In genomic region chr11:45106006-45106405, GRCh38 we compare ENCODE assay signal across 12 cellular contexts. TPM values are rescaled to one million over a fixed set of nuclear protein-coding genes. Genes with fewer than 3 reads are reported as not detected.
DNase-seq lines count a peak whose midpoint lies in the region; ATAC-seq and TF ChIP-seq lines count a peak whose summit lies in the region.
"Had no signal": no experiment of that assay in that cellular context is flagged by ENCODE, and none has a peak within 500 bp of the region (broad histone marks: within the 10 kb centered on the region; RNA-seq: fewer than 3 reads in every experiment).

No MANE protein-coding gene starts in this region.

- H3K4me1 Mint-ChIP-seq in activated T-cell treated with anti-CD3 and anti-CD28 coated beads, Interleukin-2, amount 50 U/mL, for 4 hours (ENCODE audit: low read depth): peaks cover 18% of the 10 kb centered on the region
- peaks cover 19% of the 10 kb centered on the region for H3K4me1 Mint-ChIP-seq in glutamatergic neuron (ENCODE audit: low read depth, unreplicated experiment)

- TF ChIP-seq CTCF in glutamatergic neuron (IDR thresholded peaks at IDR 0.05; ENCODE audit: partially characterized antibody, unreplicated experiment) (no peak), sigmoid colon (IDR thresholded peaks at IDR 0.05) (no peak)

- no peak for TF ChIP-seq EP300 in sigmoid colon (IDR thresholded peaks at IDR 0.05)

- ATAC-seq in activated T-cell treated with anti-CD3 and anti-CD28 coated beads, Interleukin-2, amount 50 U/mL, for 4 hours: no peak

- peaks cover 0 to 33% (median 4%) of the 10 kb centered on the region in 3 donors for H3K27me3 ChIP-seq in sigmoid colon

- no peak overlapping the region for H3K4me3 Mint-ChIP-seq in activated T-cell treated with anti-CD3 and anti-CD28 coated beads, Interleukin-2, amount 50 U/mL, for 4 hours
- H3K4me3 Mint-ChIP-seq in glutamatergic neuron (ENCODE audit: unreplicated experiment): no peak overlapping the region
- H3K4me3 Mint-ChIP-seq: CD8-positive, alpha-beta T cell had no signal

- DNase-seq in activated T-cell treated with anti-CD3 and anti-CD28 coated beads, Interleukin-2, amount 50 U/mL, for 48 hours: peak; percentile 5 to 15
- DNase-seq in activated T-cell treated with anti-CD3 and anti-CD28 coated beads, Interleukin-2, amount 50 U/mL, for 4 hours: no peak
- DNase-seq in D341Med (ENCODE audit: low spot score) (peak; percentile 5), glutamatergic neuron (no peak), ureter (ENCODE audit: low spot score) (peak; percentile 29), sigmoid colon (no peak), T1000 (lab: John Stamatoyannopoulos, UW) (no peak)

- no peak overlapping the region for H3K27ac ChIP-seq in sigmoid colon
- H3K27ac ChIP-seq: HL-60, PC-9, SJCRH30 had no signal

- H3K4me3 ChIP-seq in sigmoid colon: no peak overlapping the region
- H3K4me3 ChIP-seq: HAP-1, PC-9, SJCRH30 had no signal

- intact Hi-C loops in sigmoid colon (cut with DNase I): no loop called here

- H3K36me3 ChIP-seq in sigmoid colon: no peaks in the 10 kb centered on the region
- H3K36me3 ChIP-seq: HAP-1, SJCRH30 had no signal

- H3K9me3 Mint-ChIP-seq in activated T-cell treated with anti-CD3 and anti-CD28 coated beads, Interleukin-2, amount 50 U/mL, for 4 hours: no peaks in the 10 kb centered on the region
- peaks cover 3% of the 10 kb centered on the region for H3K9me3 Mint-ChIP-seq in glutamatergic neuron (ENCODE audit: unreplicated experiment)
- H3K9me3 Mint-ChIP-seq: CD8-positive, alpha-beta T cell had no signal

- peaks cover 0 to 8% (median 2%) of the 10 kb centered on the region in 4 donors for H3K4me1 ChIP-seq in sigmoid colon
- H3K4me1 ChIP-seq: HAP-1, SJCRH30 had no signal

- TF ChIP-seq POLR2A in sigmoid colon (IDR thresholded peaks at IDR 0.05): no peak

- H3K27me3 Mint-ChIP-seq in activated T-cell treated with anti-CD3 and anti-CD28 coated beads, Interleukin-2, amount 50 U/mL, for 4 hours (ENCODE audit: low read depth): peaks cover 14% of the 10 kb centered on the region
- peaks cover 13% of the 10 kb centered on the region for H3K27me3 Mint-ChIP-seq in glutamatergic neuron (ENCODE audit: unreplicated experiment)

- WGBS in sigmoid colon, 2 donors: 68 to 70% methylated on average over 8 of the region's 8 CpGs

- H3K9me3 ChIP-seq in sigmoid colon: no peaks in the 10 kb centered on the region
- H3K9me3 ChIP-seq: HAP-1, SJCRH30 had no signal

- H3K36me3 Mint-ChIP-seq in activated T-cell treated with anti-CD3 and anti-CD28 coated beads, Interleukin-2, amount 50 U/mL, for 4 hours (ENCODE audit: insufficient read depth): no peaks in the 10 kb centered on the region
- no peaks in the 10 kb centered on the region for H3K36me3 Mint-ChIP-seq in glutamatergic neuron (ENCODE audit: unreplicated experiment)
- H3K36me3 Mint-ChIP-seq: CD8-positive, alpha-beta T cell had no signal

- peak overlapping the region; percentile 43 for H3K27ac Mint-ChIP-seq in glutamatergic neuron (ENCODE audit: unreplicated experiment)
- H3K27ac Mint-ChIP-seq: CD8-positive, alpha-beta T cell had no signal

RNA-seq across cellular contexts. Expression of gene PRDM11, which starts 40.4 kb away (rescaled TPM):
- total RNA-seq in activated T-cell treated with anti-CD3 and anti-CD28 coated beads, Interleukin-2, amount 50 U/mL, for 4 hours: 1 to 10 TPM; 6.0 to 8.5 (median 6.8) TPM
- 7.5 TPM for total RNA-seq in glutamatergic neuron (ENCODE audit: unreplicated experiment)
- 35.3 TPM for total RNA-seq in ureter
- total RNA-seq in sigmoid colon: 10 to 100 TPM; 12.7 to 23.2 (median 20.7) TPM
- polyA plus RNA-seq in sigmoid colon: 1 to 10 TPM in 2 of 3 donors, under 1 TPM in 1; 0.92 to 4.3 (median 1.8) TPM

Comparison
In these comparisons a context has a peak if more than half of its experiments do, and no peak if none do; other contexts are left out.
1. DNase-seq: peak in activated T-cell treated with anti-CD3 and anti-CD28 coated beads, Interleukin-2, amount 50 U/mL, for 48 hours (2 of 2), D341Med (single experiment) and ureter (single experiment); none in activated T-cell treated with anti-CD3 and anti-CD28 coated beads, Interleukin-2, amount 50 U/mL, for 4 hours (single experiment), glutamatergic neuron (single experiment), sigmoid colon (single experiment) and T1000 (single experiment).